In genomic region chr5:176712546-176713297, GRCh38 we compare ENCODE assay signal across 20 cellular contexts.
"Had no signal": no experiment of that assay in that cellular context is flagged by ENCODE, and none has a peak within 500 bp of the region (broad histone marks: within the 10 kb centered on the region; RNA-seq: fewer than 3 reads in every experiment).

No MANE protein-coding gene starts in this region.

- H3K36me3 ChIP-seq: heart left ventricle, ovary, right atrium auricular region, stomach had no signal

- H3K4me1 ChIP-seq: heart left ventricle, right atrium auricular region, stomach had no signal

- ATAC-seq: esophagus mucosa, heart left ventricle, left cardiac atrium, left ventricle myocardium superior had no signal

- H3K36me3 Mint-ChIP-seq: type B pancreatic cell had no signal

- H3K4me3 ChIP-seq: dorsolateral prefrontal cortex, heart left ventricle, lung, ovary, right atrium auricular region, stomach had no signal

- DNase-seq: cortex of kidney; dorsolateral prefrontal cortex; effector CD8-positive, alpha-beta T cell; heart left ventricle; hippocampal formation; left cardiac atrium; left ventricle myocardium superior; mesenchymal stem cell; naive B cell; ovary; small intestine; stimulated activated CD4-positive, alpha-beta T cell treated with anti-CD3 and anti-CD28 coated beads, Interleukin-12 subunit alpha, Interleukin-12 subunit beta, amount 100 ng/mL, for 4 hours; stimulated activated naive CD4-positive, alpha-beta T cell; stomach; substantia nigra had no signal

- H3K4me3 Mint-ChIP-seq: nephron, type B pancreatic cell had no signal

- H3K27me3 ChIP-seq: ovary had no signal

- H3K4me1 Mint-ChIP-seq: naive B cell had no signal

- H3K27ac ChIP-seq: dorsolateral prefrontal cortex, heart left ventricle, ovary, right atrium auricular region, stomach had no signal

- H3K27ac Mint-ChIP-seq: naive B cell, nephron, type B pancreatic cell had no signal

- H3K9me3 Mint-ChIP-seq: type B pancreatic cell had no signal
